ENCODE assay signal across 1 cellular context in the genomic region with DNA sequence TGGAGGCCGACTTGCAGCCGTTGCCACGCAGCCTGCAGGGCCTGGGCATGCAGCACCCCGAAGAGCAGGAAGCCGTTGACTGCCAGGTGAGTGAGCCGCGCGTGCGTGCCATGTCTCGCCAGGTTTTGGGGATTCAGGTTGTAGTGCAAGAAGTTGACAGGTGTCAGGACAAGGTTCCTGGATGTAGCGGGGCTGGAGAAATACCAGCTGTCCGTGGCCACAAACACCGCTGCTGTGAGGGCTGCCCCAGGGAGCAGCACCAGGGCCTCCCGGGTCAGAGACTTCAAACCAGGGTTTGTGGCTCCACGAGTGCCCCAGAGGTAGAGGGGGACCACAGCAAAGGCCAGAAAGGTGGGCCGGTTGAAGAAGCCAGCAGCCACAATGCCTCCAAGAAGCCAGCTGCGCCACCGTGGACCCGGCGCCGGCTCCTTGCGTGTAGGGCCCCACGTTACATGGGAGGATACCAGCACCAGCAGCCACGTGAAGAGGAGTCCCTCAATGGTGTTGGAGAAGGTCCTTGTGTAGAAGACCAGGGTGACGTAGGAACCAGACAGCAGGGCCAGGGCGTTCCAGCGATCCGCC.
A peak's percentile ranks its signal among the peaks of the same experiment; 100 is the strongest.
TF ChIP-seq lines count a peak whose summit lies in the region.

No MANE protein-coding gene starts in this region.

TF ChIP-seq in HepG2, 621 proteins besides CTCF, POLR2A, EP300 and RAD21 (continued from another document and continues in another):
- TF ChIP-seq, protein P1, sequence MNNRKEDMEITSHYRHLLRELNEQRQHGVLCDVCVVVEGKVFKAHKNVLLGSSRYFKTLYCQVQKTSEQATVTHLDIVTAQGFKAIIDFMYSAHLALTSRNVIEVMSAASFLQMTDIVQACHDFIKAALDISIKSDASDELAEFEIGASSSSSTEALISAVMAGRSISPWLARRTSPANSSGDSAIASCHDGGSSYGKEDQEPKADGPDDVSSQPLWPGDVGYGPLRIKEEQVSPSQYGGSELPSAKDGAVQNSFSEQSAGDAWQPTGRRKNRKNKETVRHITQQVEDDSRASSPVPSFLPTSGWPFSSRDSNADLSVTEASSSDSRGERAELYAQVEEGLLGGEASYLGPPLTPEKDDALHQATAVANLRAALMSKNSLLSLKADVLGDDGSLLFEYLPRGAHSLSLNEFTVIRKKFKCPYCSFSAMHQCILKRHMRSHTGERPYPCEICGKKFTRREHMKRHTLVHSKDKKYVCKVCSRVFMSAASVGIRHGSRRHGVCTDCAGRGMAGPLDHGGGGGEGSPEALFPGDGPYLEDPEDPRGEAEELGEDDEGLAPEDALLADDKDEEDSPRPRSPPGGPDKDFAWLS (CRISPR knock-in tag; IDR thresholded peaks at IDR 0.05; ENCODE audit: borderline replicate concordance): no peak
- TF ChIP-seq ZNF776 (CRISPR knock-in tag; IDR thresholded peaks at IDR 0.05) (peak; percentile 34), HNF4G (IDR thresholded peaks at IDR 0.05; ENCODE audit: borderline replicate concordance, low read depth, low read length) (no peak), HNF4G (CRISPR knock-in tag; IDR thresholded peaks at IDR 0.05; ENCODE audit: borderline replicate concordance, low read depth) (no peak), PTBP1 (IDR thresholded peaks at IDR 0.05; ENCODE audit: low read depth, low read length, poor library complexity, severe bottlenecking) (no peak), ZSCAN9 (CRISPR knock-in tag; IDR thresholded peaks at IDR 0.05; ENCODE audit: borderline replicate concordance) (no peak), ZBTB38 (CRISPR knock-in tag; IDR thresholded peaks at IDR 0.05) (no peak), ZBTB1 (CRISPR knock-in tag; IDR thresholded peaks at IDR 0.05; ENCODE audit: borderline replicate concordance) (no peak), FOXM1 (CRISPR knock-in tag; IDR thresholded peaks at IDR 0.05) (no peak), MAFF (IDR thresholded peaks at IDR 0.05; ENCODE audit: low read depth, low read length) (no peak), ZNF331 (CRISPR knock-in tag; IDR thresholded peaks at IDR 0.05) (no peak), ZNF33B (CRISPR knock-in tag; IDR thresholded peaks at IDR 0.05) (no peak), ZNF589 (CRISPR knock-in tag; conservative IDR thresholded peaks at IDR 0.05) (no peak), MED13 (CRISPR knock-in tag; IDR thresholded peaks at IDR 0.05) (no peak), ZNF713 (CRISPR knock-in tag; IDR thresholded peaks at IDR 0.05) (no peak), NFE2 (CRISPR knock-in tag; IDR thresholded peaks at IDR 0.05) (no peak), NKX3-1 (CRISPR knock-in tag; IDR thresholded peaks at IDR 0.05) (no peak), AGO2 (optimal IDR thresholded peaks at IDR 0.05; ENCODE audit: low read depth, low read length) (peak; percentile 77), ZNF761 (CRISPR knock-in tag; conservative IDR thresholded peaks at IDR 0.05) (no peak), KDM5B (CRISPR knock-in tag; IDR thresholded peaks at IDR 0.05; ENCODE audit: borderline replicate concordance) (peak; percentile 47; the same call in 1 of the 2 replicates), HDAC2 (CRISPR knock-in tag; IDR thresholded peaks at IDR 0.05) (no peak), NR2F6 (IDR thresholded peaks at IDR 0.05) (no peak), NR2F6 (CRISPR knock-in tag; IDR thresholded peaks at IDR 0.05) (no peak), ZC3H13 (CRISPR knock-in tag; IDR thresholded peaks at IDR 0.05) (peak; percentile 36; the same call in 1 of the 2 replicates), JDP2 (CRISPR knock-in tag; IDR thresholded peaks at IDR 0.05; ENCODE audit: borderline replicate concordance) (no peak), ZNF510 (CRISPR knock-in tag; IDR thresholded peaks at IDR 0.05; ENCODE audit: low read depth) (no peak)
- TF ChIP-seq, protein P2, sequence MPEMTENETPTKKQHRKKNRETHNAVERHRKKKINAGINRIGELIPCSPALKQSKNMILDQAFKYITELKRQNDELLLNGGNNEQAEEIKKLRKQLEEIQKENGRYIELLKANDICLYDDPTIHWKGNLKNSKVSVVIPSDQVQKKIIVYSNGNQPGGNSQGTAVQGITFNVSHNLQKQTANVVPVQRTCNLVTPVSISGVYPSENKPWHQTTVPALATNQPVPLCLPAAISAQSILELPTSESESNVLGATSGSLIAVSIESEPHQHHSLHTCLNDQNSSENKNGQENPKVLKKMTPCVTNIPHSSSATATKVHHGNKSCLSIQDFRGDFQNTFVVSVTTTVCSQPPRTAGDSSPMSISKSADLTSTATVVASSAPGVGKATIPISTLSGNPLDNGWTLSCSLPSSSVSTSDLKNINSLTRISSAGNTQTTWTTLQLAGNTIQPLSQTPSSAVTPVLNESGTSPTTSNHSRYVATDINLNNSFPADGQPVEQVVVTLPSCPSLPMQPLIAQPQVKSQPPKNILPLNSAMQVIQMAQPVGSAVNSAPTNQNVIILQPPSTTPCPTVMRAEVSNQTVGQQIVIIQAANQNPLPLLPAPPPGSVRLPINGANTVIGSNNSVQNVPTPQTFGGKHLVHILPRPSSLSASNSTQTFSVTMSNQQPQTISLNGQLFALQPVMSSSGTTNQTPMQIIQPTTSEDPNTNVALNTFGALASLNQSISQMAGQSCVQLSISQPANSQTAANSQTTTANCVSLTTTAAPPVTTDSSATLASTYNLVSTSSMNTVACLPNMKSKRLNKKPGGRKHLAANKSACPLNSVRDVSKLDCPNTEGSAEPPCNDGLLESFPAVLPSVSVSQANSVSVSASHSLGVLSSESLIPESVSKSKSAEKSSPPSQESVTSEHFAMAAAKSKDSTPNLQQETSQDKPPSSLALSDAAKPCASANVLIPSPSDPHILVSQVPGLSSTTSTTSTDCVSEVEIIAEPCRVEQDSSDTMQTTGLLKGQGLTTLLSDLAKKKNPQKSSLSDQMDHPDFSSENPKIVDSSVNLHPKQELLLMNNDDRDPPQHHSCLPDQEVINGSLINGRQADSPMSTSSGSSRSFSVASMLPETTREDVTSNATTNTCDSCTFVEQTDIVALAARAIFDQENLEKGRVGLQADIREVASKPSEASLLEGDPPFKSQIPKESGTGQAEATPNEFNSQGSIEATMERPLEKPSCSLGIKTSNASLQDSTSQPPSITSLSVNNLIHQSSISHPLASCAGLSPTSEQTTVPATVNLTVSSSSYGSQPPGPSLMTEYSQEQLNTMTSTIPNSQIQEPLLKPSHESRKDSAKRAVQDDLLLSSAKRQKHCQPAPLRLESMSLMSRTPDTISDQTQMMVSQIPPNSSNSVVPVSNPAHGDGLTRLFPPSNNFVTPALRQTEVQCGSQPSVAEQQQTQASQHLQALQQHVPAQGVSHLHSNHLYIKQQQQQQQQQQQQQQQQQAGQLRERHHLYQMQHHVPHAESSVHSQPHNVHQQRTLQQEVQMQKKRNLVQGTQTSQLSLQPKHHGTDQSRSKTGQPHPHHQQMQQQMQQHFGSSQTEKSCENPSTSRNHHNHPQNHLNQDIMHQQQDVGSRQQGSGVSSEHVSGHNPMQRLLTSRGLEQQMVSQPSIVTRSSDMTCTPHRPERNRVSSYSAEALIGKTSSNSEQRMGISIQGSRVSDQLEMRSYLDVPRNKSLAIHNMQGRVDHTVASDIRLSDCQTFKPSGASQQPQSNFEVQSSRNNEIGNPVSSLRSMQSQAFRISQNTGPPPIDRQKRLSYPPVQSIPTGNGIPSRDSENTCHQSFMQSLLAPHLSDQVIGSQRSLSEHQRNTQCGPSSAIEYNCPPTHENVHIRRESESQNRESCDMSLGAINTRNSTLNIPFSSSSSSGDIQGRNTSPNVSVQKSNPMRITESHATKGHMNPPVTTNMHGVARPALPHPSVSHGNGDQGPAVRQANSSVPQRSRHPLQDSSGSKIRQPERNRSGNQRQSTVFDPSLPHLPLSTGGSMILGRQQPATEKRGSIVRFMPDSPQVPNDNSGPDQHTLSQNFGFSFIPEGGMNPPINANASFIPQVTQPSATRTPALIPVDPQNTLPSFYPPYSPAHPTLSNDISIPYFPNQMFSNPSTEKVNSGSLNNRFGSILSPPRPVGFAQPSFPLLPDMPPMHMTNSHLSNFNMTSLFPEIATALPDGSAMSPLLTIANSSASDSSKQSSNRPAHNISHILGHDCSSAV (CRISPR knock-in tag; IDR thresholded peaks at IDR 0.05; ENCODE audit: borderline replicate concordance): 0 out of 2 replicates have a peak, but pooled peaks have one; percentile 38
- TF ChIP-seq, protein P3, sequence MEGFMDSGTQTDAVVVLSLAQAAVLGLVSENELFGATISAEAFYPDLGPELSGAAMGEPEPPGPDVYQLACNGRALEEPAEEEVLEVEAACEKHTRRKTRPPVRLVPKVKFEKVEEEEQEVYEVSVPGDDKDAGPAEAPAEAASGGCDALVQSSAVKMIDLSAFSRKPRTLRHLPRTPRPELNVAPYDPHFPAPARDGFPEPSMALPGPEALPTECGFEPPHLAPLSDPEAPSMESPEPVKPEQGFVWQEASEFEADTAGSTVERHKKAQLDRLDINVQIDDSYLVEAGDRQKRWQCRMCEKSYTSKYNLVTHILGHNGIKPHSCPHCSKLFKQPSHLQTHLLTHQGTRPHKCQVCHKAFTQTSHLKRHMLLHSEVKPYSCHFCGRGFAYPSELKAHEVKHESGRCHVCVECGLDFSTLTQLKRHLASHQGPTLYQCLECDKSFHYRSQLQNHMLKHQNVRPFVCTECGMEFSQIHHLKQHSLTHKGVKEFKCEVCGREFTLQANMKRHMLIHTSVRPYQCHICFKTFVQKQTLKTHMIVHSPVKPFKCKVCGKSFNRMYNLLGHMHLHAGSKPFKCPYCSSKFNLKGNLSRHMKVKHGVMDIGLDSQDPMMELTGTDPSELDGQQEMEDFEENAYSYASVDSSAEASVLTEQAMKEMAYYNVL (CRISPR knock-in tag; IDR thresholded peaks at IDR 0.05; ENCODE audit: borderline replicate concordance): peak; percentile 48
- TF ChIP-seq, protein P4, sequence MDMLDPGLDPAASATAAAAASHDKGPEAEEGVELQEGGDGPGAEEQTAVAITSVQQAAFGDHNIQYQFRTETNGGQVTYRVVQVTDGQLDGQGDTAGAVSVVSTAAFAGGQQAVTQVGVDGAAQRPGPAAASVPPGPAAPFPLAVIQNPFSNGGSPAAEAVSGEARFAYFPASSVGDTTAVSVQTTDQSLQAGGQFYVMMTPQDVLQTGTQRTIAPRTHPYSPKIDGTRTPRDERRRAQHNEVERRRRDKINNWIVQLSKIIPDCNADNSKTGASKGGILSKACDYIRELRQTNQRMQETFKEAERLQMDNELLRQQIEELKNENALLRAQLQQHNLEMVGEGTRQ (IDR thresholded peaks at IDR 0.05; ENCODE audit: low read depth, low read length): no peak
- TF ChIP-seq, protein P4 (CRISPR knock-in tag; IDR thresholded peaks at IDR 0.05; ENCODE audit: borderline replicate concordance): no peak
- TF ChIP-seq, protein P5, sequence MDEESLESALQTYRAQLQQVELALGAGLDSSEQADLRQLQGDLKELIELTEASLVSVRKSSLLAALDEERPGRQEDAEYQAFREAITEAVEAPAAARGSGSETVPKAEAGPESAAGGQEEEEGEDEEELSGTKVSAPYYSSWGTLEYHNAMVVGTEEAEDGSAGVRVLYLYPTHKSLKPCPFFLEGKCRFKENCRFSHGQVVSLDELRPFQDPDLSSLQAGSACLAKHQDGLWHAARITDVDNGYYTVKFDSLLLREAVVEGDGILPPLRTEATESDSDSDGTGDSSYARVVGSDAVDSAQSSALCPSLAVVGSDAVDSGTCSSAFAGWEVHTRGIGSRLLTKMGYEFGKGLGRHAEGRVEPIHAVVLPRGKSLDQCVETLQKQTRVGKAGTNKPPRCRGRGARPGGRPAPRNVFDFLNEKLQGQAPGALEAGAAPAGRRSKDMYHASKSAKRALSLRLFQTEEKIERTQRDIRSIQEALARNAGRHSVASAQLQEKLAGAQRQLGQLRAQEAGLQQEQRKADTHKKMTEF (CRISPR knock-in tag; IDR thresholded peaks at IDR 0.05): no peak
- TF ChIP-seq, protein P6, sequence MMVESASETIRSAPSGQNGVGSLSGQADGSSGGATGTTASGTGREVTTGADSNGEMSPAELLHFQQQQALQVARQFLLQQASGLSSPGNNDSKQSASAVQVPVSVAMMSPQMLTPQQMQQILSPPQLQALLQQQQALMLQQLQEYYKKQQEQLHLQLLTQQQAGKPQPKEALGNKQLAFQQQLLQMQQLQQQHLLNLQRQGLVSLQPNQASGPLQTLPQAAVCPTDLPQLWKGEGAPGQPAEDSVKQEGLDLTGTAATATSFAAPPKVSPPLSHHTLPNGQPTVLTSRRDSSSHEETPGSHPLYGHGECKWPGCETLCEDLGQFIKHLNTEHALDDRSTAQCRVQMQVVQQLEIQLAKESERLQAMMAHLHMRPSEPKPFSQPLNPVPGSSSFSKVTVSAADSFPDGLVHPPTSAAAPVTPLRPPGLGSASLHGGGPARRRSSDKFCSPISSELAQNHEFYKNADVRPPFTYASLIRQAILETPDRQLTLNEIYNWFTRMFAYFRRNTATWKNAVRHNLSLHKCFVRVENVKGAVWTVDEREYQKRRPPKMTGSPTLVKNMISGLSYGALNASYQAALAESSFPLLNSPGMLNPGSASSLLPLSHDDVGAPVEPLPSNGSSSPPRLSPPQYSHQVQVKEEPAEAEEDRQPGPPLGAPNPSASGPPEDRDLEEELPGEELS (CRISPR knock-in tag; IDR thresholded peaks at IDR 0.05): no peak
- TF ChIP-seq, protein P7, sequence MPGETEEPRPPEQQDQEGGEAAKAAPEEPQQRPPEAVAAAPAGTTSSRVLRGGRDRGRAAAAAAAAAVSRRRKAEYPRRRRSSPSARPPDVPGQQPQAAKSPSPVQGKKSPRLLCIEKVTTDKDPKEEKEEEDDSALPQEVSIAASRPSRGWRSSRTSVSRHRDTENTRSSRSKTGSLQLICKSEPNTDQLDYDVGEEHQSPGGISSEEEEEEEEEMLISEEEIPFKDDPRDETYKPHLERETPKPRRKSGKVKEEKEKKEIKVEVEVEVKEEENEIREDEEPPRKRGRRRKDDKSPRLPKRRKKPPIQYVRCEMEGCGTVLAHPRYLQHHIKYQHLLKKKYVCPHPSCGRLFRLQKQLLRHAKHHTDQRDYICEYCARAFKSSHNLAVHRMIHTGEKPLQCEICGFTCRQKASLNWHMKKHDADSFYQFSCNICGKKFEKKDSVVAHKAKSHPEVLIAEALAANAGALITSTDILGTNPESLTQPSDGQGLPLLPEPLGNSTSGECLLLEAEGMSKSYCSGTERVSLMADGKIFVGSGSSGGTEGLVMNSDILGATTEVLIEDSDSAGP (CRISPR knock-in tag; IDR thresholded peaks at IDR 0.05; ENCODE audit: borderline replicate concordance): no peak
- TF ChIP-seq, protein P8, sequence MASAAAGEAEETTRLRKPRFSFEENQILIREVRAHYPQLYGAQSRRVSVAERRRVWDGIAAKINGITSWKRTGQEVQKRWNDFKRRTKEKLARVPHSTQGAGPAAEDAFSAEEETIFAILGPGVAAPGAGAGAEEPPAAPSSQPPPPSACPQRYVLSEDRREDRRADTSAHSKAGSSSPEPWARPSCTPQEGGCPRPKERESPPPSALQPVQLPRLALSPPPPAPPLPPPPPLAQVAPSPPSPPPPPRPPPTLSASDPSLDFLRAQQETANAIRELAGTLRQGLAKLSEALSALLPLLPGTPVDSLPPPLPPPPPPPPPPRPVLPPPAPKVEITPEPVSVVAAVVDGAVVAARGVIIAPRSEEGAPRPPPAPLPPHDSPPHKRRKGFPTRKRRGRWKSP (CRISPR knock-in tag; IDR thresholded peaks at IDR 0.05): no peak
- TF ChIP-seq, protein P9, sequence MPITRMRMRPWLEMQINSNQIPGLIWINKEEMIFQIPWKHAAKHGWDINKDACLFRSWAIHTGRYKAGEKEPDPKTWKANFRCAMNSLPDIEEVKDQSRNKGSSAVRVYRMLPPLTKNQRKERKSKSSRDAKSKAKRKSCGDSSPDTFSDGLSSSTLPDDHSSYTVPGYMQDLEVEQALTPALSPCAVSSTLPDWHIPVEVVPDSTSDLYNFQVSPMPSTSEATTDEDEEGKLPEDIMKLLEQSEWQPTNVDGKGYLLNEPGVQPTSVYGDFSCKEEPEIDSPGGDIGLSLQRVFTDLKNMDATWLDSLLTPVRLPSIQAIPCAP (CRISPR knock-in tag; IDR thresholded peaks at IDR 0.05; ENCODE audit: low read depth): no peak
